2 cellular contexts compared by ENCODE assay signal in the genomic region with DNA sequence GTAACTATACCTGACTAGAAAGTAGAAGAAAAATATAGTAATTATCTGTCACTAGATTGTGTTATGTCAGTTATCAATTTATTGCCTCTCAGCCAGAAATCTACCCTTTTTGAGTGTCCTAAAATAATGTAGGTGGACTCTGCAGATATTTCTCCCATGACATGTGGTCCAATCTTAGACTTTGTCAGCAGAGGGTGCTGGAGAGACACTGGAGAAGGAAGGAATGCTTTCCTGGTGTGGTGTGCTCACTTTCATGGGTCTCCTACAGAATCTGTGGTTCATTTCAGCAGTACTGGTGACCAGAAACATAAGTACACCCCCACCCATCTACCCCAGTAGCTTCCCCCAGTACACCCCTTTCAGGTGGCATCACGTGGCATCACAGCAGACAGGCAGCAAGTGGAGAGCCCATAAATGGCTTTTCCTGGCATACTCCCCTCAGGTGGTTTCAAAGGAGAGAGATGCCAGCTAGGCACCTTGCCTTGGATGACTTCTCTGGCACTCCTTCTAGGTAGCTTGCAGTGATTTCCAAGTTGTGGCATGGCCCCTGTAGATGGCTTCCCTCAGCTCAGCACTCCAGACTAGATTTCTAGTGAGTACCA.
TF ChIP-seq lines count a peak whose summit lies in the region.

No MANE protein-coding gene starts in this region.

TF ChIP-seq in GM12878, 131 proteins besides CTCF, POLR2A, EP300 and RAD21 (continued from another document):
- TF ChIP-seq, protein P1, sequence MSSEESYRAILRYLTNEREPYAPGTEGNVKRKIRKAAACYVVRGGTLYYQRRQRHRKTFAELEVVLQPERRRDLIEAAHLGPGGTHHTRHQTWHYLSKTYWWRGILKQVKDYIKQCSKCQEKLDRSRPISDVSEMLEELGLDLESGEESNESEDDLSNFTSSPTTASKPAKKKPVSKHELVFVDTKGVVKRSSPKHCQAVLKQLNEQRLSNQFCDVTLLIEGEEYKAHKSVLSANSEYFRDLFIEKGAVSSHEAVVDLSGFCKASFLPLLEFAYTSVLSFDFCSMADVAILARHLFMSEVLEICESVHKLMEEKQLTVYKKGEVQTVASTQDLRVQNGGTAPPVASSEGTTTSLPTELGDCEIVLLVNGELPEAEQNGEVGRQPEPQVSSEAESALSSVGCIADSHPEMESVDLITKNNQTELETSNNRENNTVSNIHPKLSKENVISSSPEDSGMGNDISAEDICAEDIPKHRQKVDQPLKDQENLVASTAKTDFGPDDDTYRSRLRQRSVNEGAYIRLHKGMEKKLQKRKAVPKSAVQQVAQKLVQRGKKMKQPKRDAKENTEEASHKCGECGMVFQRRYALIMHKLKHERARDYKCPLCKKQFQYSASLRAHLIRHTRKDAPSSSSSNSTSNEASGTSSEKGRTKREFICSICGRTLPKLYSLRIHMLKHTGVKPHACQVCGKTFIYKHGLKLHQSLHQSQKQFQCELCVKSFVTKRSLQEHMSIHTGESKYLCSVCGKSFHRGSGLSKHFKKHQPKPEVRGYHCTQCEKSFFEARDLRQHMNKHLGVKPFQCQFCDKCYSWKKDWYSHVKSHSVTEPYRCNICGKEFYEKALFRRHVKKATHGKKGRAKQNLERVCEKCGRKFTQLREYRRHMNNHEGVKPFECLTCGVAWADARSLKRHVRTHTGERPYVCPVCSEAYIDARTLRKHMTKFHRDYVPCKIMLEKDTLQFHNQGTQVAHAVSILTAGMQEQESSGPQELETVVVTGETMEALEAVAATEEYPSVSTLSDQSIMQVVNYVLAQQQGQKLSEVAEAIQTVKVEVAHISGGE (CRISPR knock-in tag; IDR thresholded peaks at IDR 0.05), result no peak
- TF ChIP-seq, protein P2, sequence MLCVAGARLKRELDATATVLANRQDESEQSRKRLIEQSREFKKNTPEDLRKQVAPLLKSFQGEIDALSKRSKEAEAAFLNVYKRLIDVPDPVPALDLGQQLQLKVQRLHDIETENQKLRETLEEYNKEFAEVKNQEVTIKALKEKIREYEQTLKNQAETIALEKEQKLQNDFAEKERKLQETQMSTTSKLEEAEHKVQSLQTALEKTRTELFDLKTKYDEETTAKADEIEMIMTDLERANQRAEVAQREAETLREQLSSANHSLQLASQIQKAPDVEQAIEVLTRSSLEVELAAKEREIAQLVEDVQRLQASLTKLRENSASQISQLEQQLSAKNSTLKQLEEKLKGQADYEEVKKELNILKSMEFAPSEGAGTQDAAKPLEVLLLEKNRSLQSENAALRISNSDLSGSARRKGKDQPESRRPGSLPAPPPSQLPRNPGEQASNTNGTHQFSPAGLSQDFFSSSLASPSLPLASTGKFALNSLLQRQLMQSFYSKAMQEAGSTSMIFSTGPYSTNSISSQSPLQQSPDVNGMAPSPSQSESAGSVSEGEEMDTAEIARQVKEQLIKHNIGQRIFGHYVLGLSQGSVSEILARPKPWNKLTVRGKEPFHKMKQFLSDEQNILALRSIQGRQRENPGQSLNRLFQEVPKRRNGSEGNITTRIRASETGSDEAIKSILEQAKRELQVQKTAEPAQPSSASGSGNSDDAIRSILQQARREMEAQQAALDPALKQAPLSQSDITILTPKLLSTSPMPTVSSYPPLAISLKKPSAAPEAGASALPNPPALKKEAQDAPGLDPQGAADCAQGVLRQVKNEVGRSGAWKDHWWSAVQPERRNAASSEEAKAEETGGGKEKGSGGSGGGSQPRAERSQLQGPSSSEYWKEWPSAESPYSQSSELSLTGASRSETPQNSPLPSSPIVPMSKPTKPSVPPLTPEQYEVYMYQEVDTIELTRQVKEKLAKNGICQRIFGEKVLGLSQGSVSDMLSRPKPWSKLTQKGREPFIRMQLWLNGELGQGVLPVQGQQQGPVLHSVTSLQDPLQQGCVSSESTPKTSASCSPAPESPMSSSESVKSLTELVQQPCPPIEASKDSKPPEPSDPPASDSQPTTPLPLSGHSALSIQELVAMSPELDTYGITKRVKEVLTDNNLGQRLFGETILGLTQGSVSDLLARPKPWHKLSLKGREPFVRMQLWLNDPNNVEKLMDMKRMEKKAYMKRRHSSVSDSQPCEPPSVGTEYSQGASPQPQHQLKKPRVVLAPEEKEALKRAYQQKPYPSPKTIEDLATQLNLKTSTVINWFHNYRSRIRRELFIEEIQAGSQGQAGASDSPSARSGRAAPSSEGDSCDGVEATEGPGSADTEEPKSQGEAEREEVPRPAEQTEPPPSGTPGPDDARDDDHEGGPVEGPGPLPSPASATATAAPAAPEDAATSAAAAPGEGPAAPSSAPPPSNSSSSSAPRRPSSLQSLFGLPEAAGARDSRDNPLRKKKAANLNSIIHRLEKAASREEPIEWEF (IDR thresholded peaks at IDR 0.05; ENCODE audit: insufficient replicate concordance, low read depth, low read length), result no peak
- peak in 1 of 2 experiments; percentile 18; a peak in 1 of 4 replicates for TF ChIP-seq SRF (IDR thresholded peaks at IDR 0.05; ENCODE audit: low read depth in 2 of 2, low read length in 2 of 2)
- peak; percentile 47; the same call in 1 of the 2 replicates for TF ChIP-seq SMC3 (IDR thresholded peaks at IDR 0.05; ENCODE audit: borderline replicate concordance, low read length)
- TF ChIP-seq, protein P3, sequence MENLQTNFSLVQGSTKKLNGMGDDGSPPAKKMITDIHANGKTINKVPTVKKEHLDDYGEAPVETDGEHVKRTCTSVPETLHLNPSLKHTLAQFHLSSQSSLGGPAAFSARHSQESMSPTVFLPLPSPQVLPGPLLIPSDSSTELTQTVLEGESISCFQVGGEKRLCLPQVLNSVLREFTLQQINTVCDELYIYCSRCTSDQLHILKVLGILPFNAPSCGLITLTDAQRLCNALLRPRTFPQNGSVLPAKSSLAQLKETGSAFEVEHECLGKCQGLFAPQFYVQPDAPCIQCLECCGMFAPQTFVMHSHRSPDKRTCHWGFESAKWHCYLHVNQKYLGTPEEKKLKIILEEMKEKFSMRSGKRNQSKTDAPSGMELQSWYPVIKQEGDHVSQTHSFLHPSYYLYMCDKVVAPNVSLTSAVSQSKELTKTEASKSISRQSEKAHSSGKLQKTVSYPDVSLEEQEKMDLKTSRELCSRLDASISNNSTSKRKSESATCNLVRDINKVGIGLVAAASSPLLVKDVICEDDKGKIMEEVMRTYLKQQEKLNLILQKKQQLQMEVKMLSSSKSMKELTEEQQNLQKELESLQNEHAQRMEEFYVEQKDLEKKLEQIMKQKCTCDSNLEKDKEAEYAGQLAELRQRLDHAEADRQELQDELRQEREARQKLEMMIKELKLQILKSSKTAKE (IDR thresholded peaks at IDR 0.05; ENCODE audit: low read depth, poor library complexity, severe bottlenecking), result no peak
- no peak for TF ChIP-seq NR2F1 (conservative IDR thresholded peaks at IDR 0.05)

TF ChIP-seq in neural cell, 6 proteins besides CTCF, POLR2A, EP300 and RAD21 (continued from another document):
- TF ChIP-seq EZH2 (IDR thresholded peaks at IDR 0.05; ENCODE audit: borderline replicate concordance, insufficient read depth, low read length, poor library complexity, severe bottlenecking), result no peak
- no peak for TF ChIP-seq SMC3 (conservative IDR thresholded peaks at IDR 0.05; ENCODE audit: poor library complexity)
- no peak for TF ChIP-seq TAF1 (IDR thresholded peaks at IDR 0.05; ENCODE audit: low read depth)
TF ChIP-seq in neural cell: peak in this region for 0.
